ENCODE assay signal across 18 cellular contexts in the genomic region with DNA sequence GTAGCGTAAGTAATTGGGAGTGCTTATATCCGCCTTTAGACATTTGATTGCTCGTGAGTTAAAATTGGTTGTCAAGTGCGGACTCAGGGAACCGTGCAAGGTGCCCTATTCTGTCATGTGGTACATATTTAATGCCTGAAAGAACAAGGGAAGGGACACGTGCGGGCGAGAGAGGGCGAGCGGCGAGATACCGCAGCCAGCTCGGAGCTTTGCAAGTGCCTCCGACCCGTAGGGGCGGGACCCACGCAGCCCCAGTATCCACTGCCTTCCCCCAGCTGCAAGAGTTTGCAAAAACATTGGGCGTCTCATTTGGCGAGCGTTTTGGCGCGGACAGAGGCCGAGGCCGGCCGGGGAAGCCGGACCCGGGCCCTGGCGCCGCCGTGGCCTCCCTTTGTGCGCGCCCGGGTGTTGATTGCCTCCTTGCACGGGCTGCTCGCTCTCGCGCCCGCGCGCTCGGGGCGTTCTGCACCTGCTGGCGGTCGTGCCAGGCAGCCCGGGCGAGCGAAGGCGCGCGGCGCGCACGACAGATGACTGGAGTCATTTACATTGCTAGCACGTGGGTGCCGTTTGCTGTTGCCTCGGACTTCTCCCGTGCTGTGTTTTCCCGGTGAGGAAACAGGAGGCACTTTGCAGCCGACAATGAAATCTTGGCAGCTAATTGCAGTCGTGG.
DNase-seq lines count a peak whose midpoint lies in the region; TF ChIP-seq lines count a peak whose summit lies in the region.
"Had no signal": no experiment of that assay in that cellular context is flagged by ENCODE, and none has a peak within 500 bp of the region (broad histone marks: within the 10 kb centered on the region; RNA-seq: fewer than 3 reads in every experiment).

No MANE protein-coding gene starts in this region.

- peak overlapping the region; percentile 69 for H3K4me3 ChIP-seq in iPS-18a (ENCODE audit: low read length)
- no peak overlapping the region for H3K4me3 ChIP-seq in trophoblast cell (ENCODE audit: low read depth, low read length)
- H3K4me3 ChIP-seq in tibial nerve = peak overlapping the region in 1 of 4 donors; percentile 21
- H3K4me3 ChIP-seq: HAP-1, left lung, thoracic aorta had no signal

- peaks cover 9 to 16% of the 10 kb centered on the region in 2 experiments for H3K4me1 Mint-ChIP-seq in H9
- H3K4me1 Mint-ChIP-seq: T-cell had no signal

- TF ChIP-seq EP300 in tibial nerve (IDR thresholded peaks at IDR 0.05) = no peak

- H4K12ac ChIP-seq in trophoblast cell (ENCODE audit: low read depth, low read length) = no peak overlapping the region

- no peaks in the 10 kb centered on the region for H4K20me1 ChIP-seq in H9 (ENCODE audit: control insufficient read depth, insufficient read depth, insufficient read length)

- H3K27ac ChIP-seq in H9 (ENCODE audit: insufficient read length, low read depth, low read length) (no peak overlapping the region), angular gyrus (ENCODE audit: low read depth, low read length) (peak overlapping the region; percentile 19), iPS-18a (ENCODE audit: low read length) (no peak overlapping the region), trophoblast cell (ENCODE audit: low read depth, low read length) (no peak overlapping the region), tibial nerve (no peak overlapping the region)
- H3K27ac ChIP-seq: brain microvascular endothelial cell, left lung, thoracic aorta had no signal

- H3T11ph ChIP-seq in H9 (ENCODE audit: low read length) = no peak overlapping the region

- no peak overlapping the region for H2BK15ac ChIP-seq in H9 (ENCODE audit: low read depth, low read length)

- H3K79me1 ChIP-seq in H9 (ENCODE audit: insufficient read depth, low read depth, low read length, poor library complexity, severe bottlenecking) (no peaks in the 10 kb centered on the region), trophoblast cell (ENCODE audit: low read length) (no peaks in the 10 kb centered on the region)

- TF ChIP-seq POLR2A in tibial nerve (IDR thresholded peaks at IDR 0.05) = no peak

- 0 out of 7 replicates have a peak, but pooled peaks cover 0 to under 1% (median 0%) of the 10 kb centered on the region in 3 experiments for H3K36me3 Mint-ChIP-seq in H9 (ENCODE audit: insufficient read depth in 1 of 3, low read depth in 3 of 3)
- H3K36me3 Mint-ChIP-seq: T-cell had no signal

- TF ChIP-seq CTCF in H9 (conservative IDR thresholded peaks at IDR 0.05) (no peak), tibial nerve (IDR thresholded peaks at IDR 0.05) (no peak)

- H3K9me3 ChIP-seq in H9 (ENCODE audit: control insufficient read depth, low read depth, low read length) = no peaks in the 10 kb centered on the region
- H3K9me3 ChIP-seq in iPS-18a (ENCODE audit: control insufficient read depth, low read depth, low read length) = no peaks in the 10 kb centered on the region
- H3K9me3 ChIP-seq in trophoblast cell (ENCODE audit: insufficient read depth, low read depth, low read length) = peaks cover 2% of the 10 kb centered on the region
- no peaks in the 10 kb centered on the region for H3K9me3 ChIP-seq in tibial nerve
- H3K9me3 ChIP-seq: HAP-1, left lung, thoracic aorta had no signal

- no peak overlapping the region for H3K56ac ChIP-seq in H9 (ENCODE audit: insufficient read length, low read depth, low read length)

- H3K79me2 ChIP-seq in H9 (ENCODE audit: insufficient read depth, low read length) = no peaks in the 10 kb centered on the region
- H3K79me2 ChIP-seq in trophoblast cell (ENCODE audit: control insufficient read depth, insufficient read depth, low read length, poor library complexity) = no peaks in the 10 kb centered on the region

- H3K36me3 ChIP-seq in iPS-18a (ENCODE audit: control insufficient read depth, low read depth, low read length) = no peaks in the 10 kb centered on the region
- H3K36me3 ChIP-seq in trophoblast cell (ENCODE audit: control insufficient read depth in 1 of 2, insufficient read depth in 2 of 2, low read length in 2 of 2) = no peaks in the 10 kb centered on the region
- no peaks in the 10 kb centered on the region for H3K36me3 ChIP-seq in tibial nerve
- H3K36me3 ChIP-seq: brain microvascular endothelial cell, HAP-1, left lung, thoracic aorta had no signal

- H4K91ac ChIP-seq in H9 (ENCODE audit: insufficient read length, low read depth, low read length) (no peak overlapping the region), trophoblast cell (ENCODE audit: low read depth, low read length) (no peak overlapping the region)

- peaks cover 8% of the 10 kb centered on the region for H3K23me2 ChIP-seq in H9 (ENCODE audit: insufficient read length, low read depth, low read length, poor library complexity, severe bottlenecking)

- H3K4ac ChIP-seq in H9 (ENCODE audit: low read depth, low read length) = no peak overlapping the region
- H3K4ac ChIP-seq in trophoblast cell (ENCODE audit: low read depth, low read length) = no peak overlapping the region

- peak overlapping the region; percentile 72 to 83; a peak in 4 of 5 replicates for H3K4me3 Mint-ChIP-seq in H9
- H3K4me3 Mint-ChIP-seq: T-cell had no signal

- peaks cover 30% of the 10 kb centered on the region for H3K27me3 Mint-ChIP-seq in H9 (ENCODE audit: low read depth)

- H3K18ac ChIP-seq in H9 (ENCODE audit: insufficient read length, low read depth, low read length) (no peak overlapping the region), trophoblast cell (ENCODE audit: low read length) (no peak overlapping the region)

- no peak overlapping the region for H3K14ac ChIP-seq in H9 (ENCODE audit: insufficient read depth, low read length)
- no peak overlapping the region for H3K14ac ChIP-seq in trophoblast cell (ENCODE audit: low read length)

- H2AK5ac ChIP-seq in H9 (ENCODE audit: insufficient read length, low read length) (no peak overlapping the region), trophoblast cell (ENCODE audit: low read length) (no peak overlapping the region)

- H3K27me3 ChIP-seq in H9 (ENCODE audit: insufficient read depth, low read length) = no peaks in the 10 kb centered on the region; the same call in 1 of the 2 replicates
- peaks cover 21% of the 10 kb centered on the region for H3K27me3 ChIP-seq in iPS-18a (ENCODE audit: control insufficient read depth, insufficient read depth, low read length)
- H3K27me3 ChIP-seq in trophoblast cell (ENCODE audit: insufficient read depth, low read length) = no peaks in the 10 kb centered on the region
- H3K27me3 ChIP-seq in tibial nerve = peaks cover 0 to 4% of the 10 kb centered on the region in 2 donors

- H3K23ac ChIP-seq in H9 (ENCODE audit: insufficient read length, low read depth, low read length) = no peak overlapping the region
- no peak overlapping the region for H3K23ac ChIP-seq in trophoblast cell (ENCODE audit: low read length)

- no CpG with 5 or more reads among the region's 60 CpGs for WGBS in H9 (ENCODE audit: extremely low coverage, insufficient read length, low lambda C conversion rate)
- WGBS in trophoblast cell (ENCODE audit: extremely low coverage, insufficient coverage, insufficient read length) = no CpG with 5 or more reads among the region's 60 CpGs
- 5 to 19% methylated on average over 37 of the region's 60 CpGs for WGBS in tibial nerve, 2 donors

- H3K9ac ChIP-seq in H9 (ENCODE audit: extremely low read depth, insufficient read length, low read length) (no peak overlapping the region), iPS-18a (ENCODE audit: low read length) (no peak overlapping the region), trophoblast cell (ENCODE audit: low read length) (no peak overlapping the region)

- H3K9me3 Mint-ChIP-seq in H9 = peaks cover 0 to under 1% of the 10 kb centered on the region in 2 experiments; a peak in 1 of 5 replicates

- no peak overlapping the region for H2AFZ ChIP-seq in H9 (ENCODE audit: low read length)
- no peak overlapping the region for H2AFZ ChIP-seq in trophoblast cell (ENCODE audit: insufficient read depth, low read length, poor library complexity)

- no peak overlapping the region for H2BK12ac ChIP-seq in H9 (ENCODE audit: insufficient read length, low read depth, low read length)
- H2BK12ac ChIP-seq in trophoblast cell (ENCODE audit: low read length) = no peak overlapping the region

- H3K27ac Mint-ChIP-seq in H9 = no peak overlapping the region
- H3K27ac Mint-ChIP-seq: T-cell had no signal

- H3K4me1 ChIP-seq in H9 (ENCODE audit: insufficient read depth, low read length) (no peaks in the 10 kb centered on the region; the same call in 1 of the 2 replicates), iPS-18a (ENCODE audit: control insufficient read depth, low read depth, low read length) (peaks cover 4% of the 10 kb centered on the region), trophoblast cell (ENCODE audit: control insufficient read depth in 1 of 2, insufficient read depth in 2 of 2, low read length in 2 of 2) (peaks cover 0 to 2% of the 10 kb centered on the region in 2 experiments), tibial nerve (peaks cover 0 to 17% (median 0%) of the 10 kb centered on the region in 4 donors)
- H3K4me1 ChIP-seq: HAP-1, left lung had no signal

- DNase-seq in H9 (peak; percentile 28), trophoblast cell (no peak), HT-29 (ENCODE audit: low spot score) (no peak), glomerular visceral epithelial cell (ENCODE audit: extremely low spot score) (no peak), tibial nerve (ENCODE audit: low spot score in 2 of 2) (no peak)
- DNase-seq: activated CD4-positive, alpha-beta T cell treated with anti-CD3 and anti-CD28 coated beads, Interleukin-2, amount 50 U/mL, for 4 hours; activated naive CD4-positive, alpha-beta T cell treated with anti-CD3 and anti-CD28 coated beads, Interleukin-2, amount 50 U/mL, for 16 hours; activated T-cell treated with anti-CD3 and anti-CD28 coated beads, Interleukin-2, amount 50 U/mL, for 1 hour; AML-193; brain microvascular endothelial cell; Kasumi-1; NCI-H1105 treated with DMSO at 0.1 percent for 48 hours; T-cell had no signal

- no peak overlapping the region for H2BK120ac ChIP-seq in H9 (ENCODE audit: low read depth, low read length, poor library complexity, severe bottlenecking)
- H2BK120ac ChIP-seq in trophoblast cell (ENCODE audit: insufficient read depth, low read length, poor library complexity) = no peak overlapping the region

- no peak overlapping the region for H4K8ac ChIP-seq in H9 (replicated peaks; ENCODE audit: insufficient read length, low read depth, low read length)
- no peak overlapping the region for H4K8ac ChIP-seq in trophoblast cell (ENCODE audit: low read depth, low read length)

- H4K5ac ChIP-seq in H9 (ENCODE audit: insufficient read length, low read depth, low read length) = no peak overlapping the region

- H3K4me2 ChIP-seq in H9 (ENCODE audit: insufficient read depth, insufficient read length, low read length) (peak overlapping the region; percentile 60), trophoblast cell (ENCODE audit: low read length) (peak overlapping the region; percentile 29)

- H2BK5ac ChIP-seq in H9 (ENCODE audit: insufficient read length, low read length) = no peak overlapping the region
- no peak overlapping the region for H2BK5ac ChIP-seq in trophoblast cell (ENCODE audit: low read depth, low read length, poor library complexity)

- H2BK20ac ChIP-seq in H9 (ENCODE audit: low read depth, low read length, poor library complexity, severe bottlenecking) = no peak overlapping the region
